In genomic region chr6:79601020-79601609, GRCh38 we compare ENCODE assay signal across 11 cellular contexts. TPM values are rescaled to one million over a fixed set of nuclear protein-coding genes. Genes with fewer than 3 reads are reported as not detected.
A peak's percentile ranks its signal among the peaks of the same experiment; 100 is the strongest.
DNase-seq lines count a peak whose midpoint lies in the region; ATAC-seq and TF ChIP-seq lines count a peak whose summit lies in the region.
"Had no signal": no experiment of that assay in that cellular context is flagged by ENCODE, and none has a peak within 500 bp of the region (broad histone marks: within the 10 kb centered on the region; RNA-seq: fewer than 3 reads in every experiment).

No MANE protein-coding gene starts in this region.

- H3K4me3 ChIP-seq in HFF-Myc (replicated peaks; ENCODE audit: low read depth, low read length) = no peak overlapping the region
- H3K4me3 ChIP-seq: right atrium auricular region had no signal

- peaks cover 3% of the 10 kb centered on the region for H3K27me3 ChIP-seq in foreskin keratinocyte
- H3K27me3 ChIP-seq: right atrium auricular region had no signal

- DNase-seq in HFF-Myc (ENCODE audit: extremely low read depth, low read depth) (peak; percentile 50), astrocyte of the hippocampus (ENCODE audit: low read depth, low spot score) (peak; percentile 76), foreskin keratinocyte (peak; percentile 20 to 27), smooth muscle cell of the brain vasculature (ENCODE audit: low read depth, low spot score) (peak; percentile 57), MV-4-11 (lab: John Stamatoyannopoulos, UW) (no peak), NK-92 (lab: John Stamatoyannopoulos, UW; ENCODE audit: unreplicated experiment) (no peak)
- DNase-seq: effector memory CD8-positive, alpha-beta T cell; Karpas-422; NCI-H526 treated with DMSO at 0.1 percent for 48 hours had no signal

- no peaks in the 10 kb centered on the region for H3K4me1 ChIP-seq in foreskin keratinocyte
- H3K4me1 ChIP-seq: right atrium auricular region had no signal

- peak; percentile 28 for ATAC-seq in foreskin keratinocyte
- no peak for ATAC-seq in HG02678 (IDR thresholded peaks at IDR 0.05; ENCODE audit: unreplicated experiment)
- ATAC-seq: effector memory CD8-positive, alpha-beta T cell had no signal

- TF ChIP-seq CTCF in HFF-Myc (IDR thresholded peaks at IDR 0.05; ENCODE audit: low read depth, low read length, missing control alignments) = no peak
- TF ChIP-seq CTCF in foreskin keratinocyte (conservative IDR thresholded peaks at IDR 0.05) = no peak

- no peak overlapping the region for H3K27ac ChIP-seq in foreskin keratinocyte
- H3K27ac ChIP-seq: right atrium auricular region had no signal

RNA-seq across cellular contexts. Expression of gene SH3BGRL2, which starts 30.0 kb away (rescaled TPM):
- 5.7 and 8.6 TPM in 2 replicates for total RNA-seq in foreskin keratinocyte
- polyA plus RNA-seq in foreskin keratinocyte = 2.0 and 2.5 TPM in 2 replicates

Comparison
In these comparisons a context has a peak if more than half of its experiments do, and no peak if none do; other contexts are left out.
1. DNase-seq: peak in HFF-Myc (single experiment), astrocyte of the hippocampus (single experiment), foreskin keratinocyte (2 of 2) and smooth muscle cell of the brain vasculature (single experiment); none in MV-4-11 (single experiment) and NK-92 (single experiment).